Comparison of ENCODE assay signal across 10 cellular contexts in genomic region chr11:94152678-94153065, GRCh38. TPM values are rescaled to one million over a fixed set of nuclear protein-coding genes. Genes with fewer than 3 reads are reported as not detected.
DNase-seq lines count a peak whose midpoint lies in the region; ATAC-seq and TF ChIP-seq lines count a peak whose summit lies in the region.
"Had no signal": no experiment of that assay in that cellular context is flagged by ENCODE, and none has a peak within 500 bp of the region (broad histone marks: within the 10 kb centered on the region; RNA-seq: fewer than 3 reads in every experiment).

No MANE protein-coding gene starts in this region.

- peaks cover 39% of the 10 kb centered on the region for H3K36me3 Mint-ChIP-seq in activated T-cell treated with anti-CD3 and anti-CD28 coated beads, Interleukin-2, amount 50 U/mL, for 24 hours (ENCODE audit: low read depth)
- H3K36me3 Mint-ChIP-seq in WTC11, result peaks cover 29% of the 10 kb centered on the region
- H3K36me3 Mint-ChIP-seq in stimulated activated naive B cell treated with anti-CD40 and anti-IgM and Interleukin-4, amounts not matched to agents 10 μg/mL and 1 μg/mL and 100 μg/mL, for 72 hours, result peaks cover 5 to 16% of the 10 kb centered on the region in 2 donors

- H3K27ac Mint-ChIP-seq in activated T-cell treated with anti-CD3 and anti-CD28 coated beads, Interleukin-2, amount 50 U/mL, for 24 hours, result peak overlapping the region; percentile 69
- peak overlapping the region; percentile 60; the same call in 1 of the 2 replicates for H3K27ac Mint-ChIP-seq in WTC11
- peak overlapping the region; percentile 87 for H3K27ac Mint-ChIP-seq in stimulated activated naive B cell treated with anti-CD40 and anti-IgM and Interleukin-4, amounts not matched to agents 10 μg/mL and 1 μg/mL and 100 μg/mL, for 72 hours

- CTCF ChIA-PET in WTC11 (lab: Charles Lee) (no interaction called here), OCI-LY7 (lab: Charles Lee; ENCODE audit: unreplicated experiment) (no interaction called here)

- peaks cover 58% of the 10 kb centered on the region for H3K4me1 Mint-ChIP-seq in activated T-cell treated with anti-CD3 and anti-CD28 coated beads, Interleukin-2, amount 50 U/mL, for 24 hours (ENCODE audit: low read depth)
- H3K4me1 Mint-ChIP-seq in WTC11, result peaks cover 60% of the 10 kb centered on the region
- peaks cover 55 to 65% of the 10 kb centered on the region in 2 donors for H3K4me1 Mint-ChIP-seq in stimulated activated naive B cell treated with anti-CD40 and anti-IgM and Interleukin-4, amounts not matched to agents 10 μg/mL and 1 μg/mL and 100 μg/mL, for 72 hours

- H3K4me2 ChIP-seq in OCI-LY7 (ENCODE audit: low read length), result no peak overlapping the region
- H3K4me2 ChIP-seq in Karpas-422 (ENCODE audit: low read depth, low read length, poor library complexity, severe bottlenecking), result no peak overlapping the region
- H3K4me2 ChIP-seq: neural progenitor cell had no signal

- TF ChIP-seq RAD21 in liver (IDR thresholded peaks at IDR 0.05), result no peak

- H3K79me2 ChIP-seq in OCI-LY7 (ENCODE audit: insufficient read depth, low read depth, low read length), result no peaks in the 10 kb centered on the region
- H3K79me2 ChIP-seq in Karpas-422 (ENCODE audit: low read length), result no peaks in the 10 kb centered on the region

- TF ChIP-seq CTCF in WTC11 (IDR thresholded peaks at IDR 0.05), result no peak
- no peak for TF ChIP-seq CTCF in liver (IDR thresholded peaks at IDR 0.05; ENCODE audit: low read depth, low read length, missing input control)
- no peak for TF ChIP-seq CTCF in OCI-LY7 (conservative IDR thresholded peaks at IDR 0.05; ENCODE audit: low read length)

- H2AFZ ChIP-seq in OCI-LY7 (ENCODE audit: low read length) (no peak overlapping the region), Karpas-422 (ENCODE audit: low read length) (no peak overlapping the region)
- H2AFZ ChIP-seq: neural progenitor cell had no signal

- no peaks in the 10 kb centered on the region for H3K9me2 ChIP-seq in OCI-LY7 (ENCODE audit: insufficient read depth, low read length)
- H3K9me2 ChIP-seq in Karpas-422 (replicated peaks; ENCODE audit: insufficient read depth, low read length), result no peaks in the 10 kb centered on the region

- H3K9me3 ChIP-seq in liver (ENCODE audit: control insufficient read depth in 4 of 4, low read length in 3 of 4) (no peaks in the 10 kb centered on the region), OCI-LY7 (ENCODE audit: low read length) (no peaks in the 10 kb centered on the region), Karpas-422 (ENCODE audit: low read length) (no peaks in the 10 kb centered on the region)

- peak overlapping the region; percentile 77 to 82 for H3K27ac ChIP-seq in liver (ENCODE audit: low read depth in 1 of 2, low read length in 2 of 2)
- H3K27ac ChIP-seq in OCI-LY7 (ENCODE audit: low read depth, low read length, poor library complexity, severe bottlenecking), result no peak overlapping the region
- H3K27ac ChIP-seq in Karpas-422 (ENCODE audit: low read length), result no peak overlapping the region
- H3K27ac ChIP-seq: neural progenitor cell had no signal

- peak; percentile 16 for ATAC-seq in WTC11
- no peak for ATAC-seq in stimulated activated naive B cell treated with anti-CD40 and anti-IgM and Interleukin-4, amounts not matched to agents 10 μg/mL and 1 μg/mL and 100 μg/mL, for 72 hours (replicated peaks)

- H3K36me3 ChIP-seq in liver (ENCODE audit: control insufficient read depth in 4 of 4, insufficient read depth in 3 of 4, low read depth in 1 of 4, low read length in 3 of 4), result no peaks in the 10 kb centered on the region
- peaks cover 7% of the 10 kb centered on the region for H3K36me3 ChIP-seq in OCI-LY7 (ENCODE audit: insufficient read depth, low read length)
- no peaks in the 10 kb centered on the region; the same call in 1 of the 2 replicates for H3K36me3 ChIP-seq in Karpas-422 (ENCODE audit: insufficient read depth, low read length)

- no peak overlapping the region for H3K9ac ChIP-seq in liver (ENCODE audit: low read depth in 1 of 2, low read length in 2 of 2)
- H3K9ac ChIP-seq in Karpas-422 (ENCODE audit: low read length), result no peak overlapping the region
- H3K9ac ChIP-seq: neural progenitor cell had no signal

- BruUV-seq in OCI-LY7 (replicated peaks; lab: Mats Ljungman, UMichigan), result no TSS peak

- H3K27me3 ChIP-seq in liver (ENCODE audit: control insufficient read depth in 4 of 4, insufficient read depth in 4 of 4, low read length in 3 of 4), result no peaks in the 10 kb centered on the region
- H3K27me3 ChIP-seq in Karpas-422 (ENCODE audit: low read length), result no peaks in the 10 kb centered on the region
- H3K27me3 ChIP-seq: neural progenitor cell had no signal

- DNase-seq in activated T-cell treated with anti-CD3 and anti-CD28 coated beads, Interleukin-2, amount 50 U/mL, for 24 hours, result no peak
- no peak for DNase-seq in activated T-cell treated with anti-CD3 and anti-CD28 coated beads, Interleukin-2, amount 50 U/mL, for 1 hour
- no peak for DNase-seq in WTC11 (ENCODE audit: low spot score)
- DNase-seq in stimulated activated naive B cell treated with anti-CD40 and anti-IgM and Interleukin-4, amounts not matched to agents 10 μg/mL and 1 μg/mL and 100 μg/mL, for 72 hours, result no peak
- no peak for DNase-seq in NOMO-1 treated with DMSO at 0.1 percent for 48 hours (lab: John Stamatoyannopoulos, UW; ENCODE audit: unreplicated experiment)
- no peak for DNase-seq in OCI-LY7 (ENCODE audit: low spot score)
- DNase-seq in Karpas-422, result no peak
- DNase-seq: NCI-H1436 treated with DMSO at 0.1 percent for 48 hours had no signal

- intact Hi-C loops in OCI-LY7 (cut with micrococcal nuclease; ENCODE audit: unreplicated experiment), result no loop called here

- H3K9me3 Mint-ChIP-seq in activated T-cell treated with anti-CD3 and anti-CD28 coated beads, Interleukin-2, amount 50 U/mL, for 24 hours, result no peaks in the 10 kb centered on the region
- H3K9me3 Mint-ChIP-seq in WTC11, result peaks cover 8% of the 10 kb centered on the region
- H3K9me3 Mint-ChIP-seq in stimulated activated naive B cell treated with anti-CD40 and anti-IgM and Interleukin-4, amounts not matched to agents 10 μg/mL and 1 μg/mL and 100 μg/mL, for 72 hours, result no peaks in the 10 kb centered on the region

- peaks cover 4 to 43% (median 19%) of the 10 kb centered on the region in 4 donors for H3K4me1 ChIP-seq in liver (ENCODE audit: control insufficient read depth in 4 of 4, insufficient read depth in 4 of 4, low read length in 3 of 4)
- H3K4me1 ChIP-seq in OCI-LY7 (ENCODE audit: insufficient read depth, low read length, poor library complexity, severe bottlenecking), result peaks cover 6% of the 10 kb centered on the region
- peaks cover 7% of the 10 kb centered on the region for H3K4me1 ChIP-seq in Karpas-422 (ENCODE audit: low read length)

- H4K20me1 ChIP-seq in OCI-LY7 (ENCODE audit: insufficient read depth, low read length), result peaks cover 8% of the 10 kb centered on the region; the same call in 1 of the 2 replicates
- H4K20me1 ChIP-seq in Karpas-422 (ENCODE audit: insufficient read depth, low read depth, low read length), result peaks cover 69% of the 10 kb centered on the region

- H3K4me3 ChIP-seq in liver (ENCODE audit: low read depth in 1 of 3, low read length in 3 of 3) (no peak overlapping the region), OCI-LY7 (ENCODE audit: low read depth, low read length, poor library complexity, severe bottlenecking) (no peak overlapping the region), Karpas-422 (ENCODE audit: low read length) (no peak overlapping the region)
- H3K4me3 ChIP-seq: neural progenitor cell had no signal

- no peak overlapping the region for H3K4me3 Mint-ChIP-seq in activated T-cell treated with anti-CD3 and anti-CD28 coated beads, Interleukin-2, amount 50 U/mL, for 24 hours
- no peak overlapping the region for H3K4me3 Mint-ChIP-seq in WTC11
- H3K4me3 Mint-ChIP-seq in stimulated activated naive B cell treated with anti-CD40 and anti-IgM and Interleukin-4, amounts not matched to agents 10 μg/mL and 1 μg/mL and 100 μg/mL, for 72 hours, result peak overlapping the region in 1 of 2 donors; percentile 17
- H3K4me3 Mint-ChIP-seq: neural progenitor cell had no signal

- POLR2A ChIA-PET in WTC11 (lab: Charles Lee), result no interaction called here
- POLR2A ChIA-PET in OCI-LY7 (lab: Charles Lee), result no interaction called here

- 90% methylated on average over 6 of the region's 6 CpGs for WGBS in liver

- no peaks in the 10 kb centered on the region for H3K27me3 Mint-ChIP-seq in activated T-cell treated with anti-CD3 and anti-CD28 coated beads, Interleukin-2, amount 50 U/mL, for 24 hours
- H3K27me3 Mint-ChIP-seq in WTC11 (ENCODE audit: low read depth), result no peaks in the 10 kb centered on the region
- H3K27me3 Mint-ChIP-seq in stimulated activated naive B cell treated with anti-CD40 and anti-IgM and Interleukin-4, amounts not matched to agents 10 μg/mL and 1 μg/mL and 100 μg/mL, for 72 hours, result no peaks in the 10 kb centered on the region

TF ChIP-seq in WTC11, 78 proteins besides CTCF, POLR2A, EP300 and RAD21 (continues in another document):
- TF ChIP-seq ESRRA (CRISPR knock-in tag; IDR thresholded peaks at IDR 0.05; ENCODE audit: borderline replicate concordance) (no peak), ZNF219 (CRISPR knock-in tag; IDR thresholded peaks at IDR 0.05; ENCODE audit: borderline replicate concordance) (no peak)

TF ChIP-seq in liver, 16 proteins besides CTCF, POLR2A, EP300 and RAD21 (continues in another document):
- TF ChIP-seq MAX (IDR thresholded peaks at IDR 0.05) (no peak), HNF4A (conservative IDR thresholded peaks at IDR 0.05) (no peak)

RNA-seq across cellular contexts. Expression of gene PANX1, which starts 24.0 kb away (rescaled TPM):
- total RNA-seq in WTC11 (2021), result 21.9 to 22.9 TPM (median 22.2 TPM) in 3 replicates
- total RNA-seq in liver, result 10 to 100 TPM in 1 of 2 donors, 1 to 10 TPM in 1; 9.9 to 14.1 TPM
- 1 to 10 TPM; 6.4 to 6.8 TPM for polyA plus RNA-seq in liver
- total RNA-seq in OCI-LY7 (2014; rRNA removed; shearing (Covaris generic)), result 14.3 and 16.5 TPM in 2 replicates
- 10.8 and 11.3 TPM in 2 replicates for total RNA-seq in OCI-LY7 (2022)
- 15.4 and 17.0 TPM in 2 replicates for total RNA-seq in Karpas-422 (2014; rRNA removed; shearing (Covaris generic); ENCODE audit: low replicate concordance)

Comparison
In these comparisons a context has a peak if more than half of its experiments do, and no peak if none do; other contexts are left out.
1. H3K27ac ChIP-seq: peak in liver (2 of 2); none in OCI-LY7 (single experiment) and Karpas-422 (single experiment).
2. Peak in every context shown above with its lines, with median percentiles within 50 percentile points of each other: H3K27ac Mint-ChIP-seq.